ENCODE assay signal across 1 cellular context in the genomic region with DNA sequence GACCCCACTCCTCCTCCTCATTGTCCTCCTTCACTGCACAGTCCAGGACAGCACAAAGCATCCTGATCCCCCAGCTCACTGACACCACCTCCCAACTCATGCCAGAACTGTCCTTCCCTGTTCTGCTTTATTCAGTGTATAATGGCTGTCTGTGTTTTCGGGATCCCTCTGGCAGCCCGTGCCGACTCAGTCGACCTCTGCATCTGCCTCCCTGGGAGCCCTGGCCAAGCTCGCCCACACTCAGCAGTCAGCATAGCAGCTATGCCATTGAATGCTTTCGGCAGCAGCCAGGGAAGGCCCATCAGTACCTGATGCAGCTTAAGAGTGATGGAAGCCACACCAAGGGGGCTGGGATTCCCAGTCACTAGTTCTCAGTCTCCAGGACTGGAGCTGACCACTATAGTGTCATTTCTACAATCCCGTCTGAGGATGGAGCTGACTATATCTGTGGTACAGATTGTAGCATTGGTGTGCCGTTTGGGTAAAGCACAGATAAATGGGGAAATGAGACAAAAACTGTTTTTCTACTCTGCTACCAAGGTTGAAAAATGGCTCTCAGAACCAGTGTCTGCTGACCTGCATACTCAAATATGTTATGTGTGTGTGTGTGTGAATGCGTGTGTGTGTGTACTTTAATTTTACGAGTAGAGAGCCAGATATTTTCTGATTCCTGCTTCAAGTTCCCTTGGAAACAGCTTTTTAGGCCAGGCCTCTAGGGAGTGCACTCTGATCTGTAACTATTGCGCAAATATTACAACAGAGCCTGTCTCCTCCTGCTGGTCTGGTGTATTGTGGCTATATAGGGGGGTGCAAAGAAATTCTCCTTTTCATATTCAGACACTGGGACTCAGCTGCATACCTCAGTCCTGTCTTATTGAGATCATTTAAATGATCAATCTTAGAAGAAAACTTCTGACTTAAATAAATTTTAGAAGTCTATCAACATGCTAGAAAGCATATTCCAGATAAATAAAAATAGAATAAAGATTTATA.
TF ChIP-seq lines count a peak whose summit lies in the region.

No MANE protein-coding gene starts in this region.

TF ChIP-seq in HepG2, 621 proteins besides CTCF, POLR2A, EP300 and RAD21 (continued from another document and continues in another):
- TF ChIP-seq FOSL2 (CRISPR knock-in tag; IDR thresholded peaks at IDR 0.05) (no peak; the same call in 1 of the 2 replicates), EEA1 (CRISPR knock-in tag; IDR thresholded peaks at IDR 0.05; ENCODE audit: borderline replicate concordance) (no peak), ETV5 (CRISPR knock-in tag; IDR thresholded peaks at IDR 0.05; ENCODE audit: borderline replicate concordance) (no peak), NRL (CRISPR knock-in tag; IDR thresholded peaks at IDR 0.05; ENCODE audit: borderline replicate concordance) (no peak), ZFP41 (CRISPR knock-in tag; IDR thresholded peaks at IDR 0.05; ENCODE audit: borderline replicate concordance) (no peak), ZNF296 (CRISPR knock-in tag; conservative IDR thresholded peaks at IDR 0.05) (no peak), ZNF432 (CRISPR knock-in tag; IDR thresholded peaks at IDR 0.05; ENCODE audit: borderline replicate concordance) (no peak), ZNF143 (CRISPR knock-in tag; IDR thresholded peaks at IDR 0.05) (no peak), ZNF709 (CRISPR knock-in tag; IDR thresholded peaks at IDR 0.05) (no peak), MYNN (CRISPR knock-in tag; IDR thresholded peaks at IDR 0.05; ENCODE audit: low read depth) (no peak), U2AF2 (IDR thresholded peaks at IDR 0.05; ENCODE audit: low read depth, low read length) (no peak), HOXA5 (CRISPR knock-in tag; IDR thresholded peaks at IDR 0.05) (no peak), ZFP36 (IDR thresholded peaks at IDR 0.05; ENCODE audit: borderline replicate concordance, low read depth, low read length, partially characterized antibody) (no peak), ZNF12 (CRISPR knock-in tag; IDR thresholded peaks at IDR 0.05) (no peak), SRSF9 (IDR thresholded peaks at IDR 0.05; ENCODE audit: borderline replicate concordance, insufficient read depth, low read depth, low read length, poor library complexity, severe bottlenecking) (no peak), RBM22 (optimal IDR thresholded peaks at IDR 0.05; ENCODE audit: low read length) (no peak), TAF1 (CRISPR knock-in tag; IDR thresholded peaks at IDR 0.05) (no peak), SMC3 (IDR thresholded peaks at IDR 0.05; ENCODE audit: low read length) (peak; percentile 27), SALL1 (CRISPR knock-in tag; IDR thresholded peaks at IDR 0.05) (peak; percentile 25; the same call in 1 of the 2 replicates), FOXK1 (CRISPR knock-in tag; IDR thresholded peaks at IDR 0.05; ENCODE audit: borderline replicate concordance, low read depth) (peak; percentile 19; the same call in 1 of the 2 replicates), RORA (CRISPR knock-in tag; IDR thresholded peaks at IDR 0.05) (no peak), JDP2 (CRISPR knock-in tag; IDR thresholded peaks at IDR 0.05; ENCODE audit: borderline replicate concordance) (no peak), POLR2G (IDR thresholded peaks at IDR 0.05; ENCODE audit: low read depth, low read length) (no peak), ZNF547 (CRISPR knock-in tag; IDR thresholded peaks at IDR 0.05) (no peak), ZNF780A (CRISPR knock-in tag; IDR thresholded peaks at IDR 0.05) (no peak), RCOR2 (CRISPR knock-in tag; IDR thresholded peaks at IDR 0.05) (no peak), ZNF558 (CRISPR knock-in tag; IDR thresholded peaks at IDR 0.05; ENCODE audit: borderline replicate concordance) (no peak), ZBTB42 (CRISPR knock-in tag; IDR thresholded peaks at IDR 0.05) (no peak), ZFAT (CRISPR knock-in tag; conservative IDR thresholded peaks at IDR 0.05) (no peak), PLRG1 (conservative IDR thresholded peaks at IDR 0.05) (no peak), KLF6 (CRISPR knock-in tag; IDR thresholded peaks at IDR 0.05) (0 out of 2 replicates have a peak, but pooled peaks have one; percentile 8), MTA1 (CRISPR knock-in tag; IDR thresholded peaks at IDR 0.05; ENCODE audit: borderline replicate concordance) (0 out of 2 replicates have a peak, but pooled peaks have one; percentile 5), SIX4 (CRISPR knock-in tag; IDR thresholded peaks at IDR 0.05) (no peak), GABPA (IDR thresholded peaks at IDR 0.05; ENCODE audit: low read depth, low read length) (no peak), GABPA (CRISPR knock-in tag; IDR thresholded peaks at IDR 0.05; ENCODE audit: low read depth) (no peak), ZNF234 (CRISPR knock-in tag; conservative IDR thresholded peaks at IDR 0.05) (no peak), ZNF367 (CRISPR knock-in tag; IDR thresholded peaks at IDR 0.05; ENCODE audit: borderline replicate concordance) (no peak), TCF12 (IDR thresholded peaks at IDR 0.05) (no peak), TCF12 (CRISPR knock-in tag; IDR thresholded peaks at IDR 0.05) (no peak), ZNF501 (CRISPR knock-in tag; IDR thresholded peaks at IDR 0.05) (no peak)
- TF ChIP-seq, protein P1, sequence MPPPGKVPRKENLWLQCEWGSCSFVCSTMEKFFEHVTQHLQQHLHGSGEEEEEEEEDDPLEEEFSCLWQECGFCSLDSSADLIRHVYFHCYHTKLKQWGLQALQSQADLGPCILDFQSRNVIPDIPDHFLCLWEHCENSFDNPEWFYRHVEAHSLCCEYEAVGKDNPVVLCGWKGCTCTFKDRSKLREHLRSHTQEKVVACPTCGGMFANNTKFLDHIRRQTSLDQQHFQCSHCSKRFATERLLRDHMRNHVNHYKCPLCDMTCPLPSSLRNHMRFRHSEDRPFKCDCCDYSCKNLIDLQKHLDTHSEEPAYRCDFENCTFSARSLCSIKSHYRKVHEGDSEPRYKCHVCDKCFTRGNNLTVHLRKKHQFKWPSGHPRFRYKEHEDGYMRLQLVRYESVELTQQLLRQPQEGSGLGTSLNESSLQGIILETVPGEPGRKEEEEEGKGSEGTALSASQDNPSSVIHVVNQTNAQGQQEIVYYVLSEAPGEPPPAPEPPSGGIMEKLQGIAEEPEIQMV (CRISPR knock-in tag; IDR thresholded peaks at IDR 0.05; ENCODE audit: low read depth) = no peak
- TF ChIP-seq, protein P2, sequence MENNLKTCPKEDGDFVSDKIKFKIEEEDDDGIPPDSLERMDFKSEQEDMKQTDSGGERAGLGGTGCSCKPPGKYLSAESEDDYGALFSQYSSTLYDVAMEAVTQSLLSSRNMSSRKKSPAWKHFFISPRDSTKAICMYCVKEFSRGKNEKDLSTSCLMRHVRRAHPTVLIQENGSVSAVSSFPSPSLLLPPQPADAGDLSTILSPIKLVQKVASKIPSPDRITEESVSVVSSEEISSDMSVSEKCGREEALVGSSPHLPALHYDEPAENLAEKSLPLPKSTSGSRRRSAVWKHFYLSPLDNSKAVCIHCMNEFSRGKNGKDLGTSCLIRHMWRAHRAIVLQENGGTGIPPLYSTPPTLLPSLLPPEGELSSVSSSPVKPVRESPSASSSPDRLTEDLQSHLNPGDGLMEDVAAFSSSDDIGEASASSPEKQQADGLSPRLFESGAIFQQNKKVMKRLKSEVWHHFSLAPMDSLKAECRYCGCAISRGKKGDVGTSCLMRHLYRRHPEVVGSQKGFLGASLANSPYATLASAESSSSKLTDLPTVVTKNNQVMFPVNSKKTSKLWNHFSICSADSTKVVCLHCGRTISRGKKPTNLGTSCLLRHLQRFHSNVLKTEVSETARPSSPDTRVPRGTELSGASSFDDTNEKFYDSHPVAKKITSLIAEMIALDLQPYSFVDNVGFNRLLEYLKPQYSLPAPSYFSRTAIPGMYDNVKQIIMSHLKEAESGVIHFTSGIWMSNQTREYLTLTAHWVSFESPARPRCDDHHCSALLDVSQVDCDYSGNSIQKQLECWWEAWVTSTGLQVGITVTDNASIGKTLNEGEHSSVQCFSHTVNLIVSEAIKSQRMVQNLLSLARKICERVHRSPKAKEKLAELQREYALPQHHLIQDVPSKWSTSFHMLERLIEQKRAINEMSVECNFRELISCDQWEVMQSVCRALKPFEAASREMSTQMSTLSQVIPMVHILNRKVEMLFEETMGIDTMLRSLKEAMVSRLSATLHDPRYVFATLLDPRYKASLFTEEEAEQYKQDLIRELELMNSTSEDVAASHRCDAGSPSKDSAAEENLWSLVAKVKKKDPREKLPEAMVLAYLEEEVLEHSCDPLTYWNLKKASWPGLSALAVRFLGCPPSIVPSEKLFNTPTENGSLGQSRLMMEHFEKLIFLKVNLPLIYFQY (CRISPR knock-in tag; IDR thresholded peaks at IDR 0.05; ENCODE audit: borderline replicate concordance) = no peak
- TF ChIP-seq, protein P3, sequence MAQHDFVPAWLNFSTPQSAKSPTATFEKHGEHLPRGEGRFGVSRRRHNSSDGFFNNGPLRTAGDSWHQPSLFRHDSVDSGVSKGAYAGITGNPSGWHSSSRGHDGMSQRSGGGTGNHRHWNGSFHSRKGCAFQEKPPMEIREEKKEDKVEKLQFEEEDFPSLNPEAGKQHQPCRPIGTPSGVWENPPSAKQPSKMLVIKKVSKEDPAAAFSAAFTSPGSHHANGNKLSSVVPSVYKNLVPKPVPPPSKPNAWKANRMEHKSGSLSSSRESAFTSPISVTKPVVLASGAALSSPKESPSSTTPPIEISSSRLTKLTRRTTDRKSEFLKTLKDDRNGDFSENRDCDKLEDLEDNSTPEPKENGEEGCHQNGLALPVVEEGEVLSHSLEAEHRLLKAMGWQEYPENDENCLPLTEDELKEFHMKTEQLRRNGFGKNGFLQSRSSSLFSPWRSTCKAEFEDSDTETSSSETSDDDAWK (CRISPR knock-in tag; IDR thresholded peaks at IDR 0.05) = no peak
- TF ChIP-seq, protein P4, sequence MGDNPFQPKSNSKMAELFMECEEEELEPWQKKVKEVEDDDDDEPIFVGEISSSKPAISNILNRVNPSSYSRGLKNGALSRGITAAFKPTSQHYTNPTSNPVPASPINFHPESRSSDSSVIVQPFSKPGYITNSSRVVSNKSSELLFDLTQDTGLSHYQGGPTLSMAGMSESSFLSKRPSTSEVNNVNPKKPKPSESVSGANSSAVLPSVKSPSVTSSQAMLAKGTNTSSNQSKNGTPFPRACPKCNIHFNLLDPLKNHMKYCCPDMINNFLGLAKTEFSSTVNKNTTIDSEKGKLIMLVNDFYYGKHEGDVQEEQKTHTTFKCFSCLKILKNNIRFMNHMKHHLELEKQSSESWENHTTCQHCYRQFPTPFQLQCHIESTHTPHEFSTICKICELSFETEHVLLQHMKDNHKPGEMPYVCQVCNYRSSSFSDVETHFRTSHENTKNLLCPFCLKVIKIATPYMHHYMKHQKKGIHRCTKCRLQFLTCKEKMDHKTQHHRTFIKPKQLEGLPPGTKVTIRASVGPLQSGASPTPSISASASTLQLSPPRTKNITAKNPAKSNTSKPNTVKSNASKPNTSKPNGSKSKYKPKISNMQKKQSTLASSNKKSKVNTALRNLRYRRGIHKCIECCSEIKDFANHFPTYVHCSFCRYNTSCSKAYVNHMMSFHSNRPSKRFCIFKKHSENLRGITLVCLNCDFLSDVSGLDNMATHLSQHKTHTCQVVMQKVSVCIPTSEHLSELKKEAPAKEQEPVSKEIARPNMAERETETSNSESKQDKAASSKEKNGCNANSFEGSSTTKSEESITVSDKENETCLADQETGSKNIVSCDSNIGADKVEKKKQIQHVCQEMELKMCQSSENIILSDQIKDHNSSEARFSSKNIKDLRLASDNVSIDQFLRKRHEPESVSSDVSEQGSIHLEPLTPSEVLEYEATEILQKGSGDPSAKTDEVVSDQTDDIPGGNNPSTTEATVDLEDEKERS (CRISPR knock-in tag; IDR thresholded peaks at IDR 0.05) = no peak
- TF ChIP-seq, protein P5, sequence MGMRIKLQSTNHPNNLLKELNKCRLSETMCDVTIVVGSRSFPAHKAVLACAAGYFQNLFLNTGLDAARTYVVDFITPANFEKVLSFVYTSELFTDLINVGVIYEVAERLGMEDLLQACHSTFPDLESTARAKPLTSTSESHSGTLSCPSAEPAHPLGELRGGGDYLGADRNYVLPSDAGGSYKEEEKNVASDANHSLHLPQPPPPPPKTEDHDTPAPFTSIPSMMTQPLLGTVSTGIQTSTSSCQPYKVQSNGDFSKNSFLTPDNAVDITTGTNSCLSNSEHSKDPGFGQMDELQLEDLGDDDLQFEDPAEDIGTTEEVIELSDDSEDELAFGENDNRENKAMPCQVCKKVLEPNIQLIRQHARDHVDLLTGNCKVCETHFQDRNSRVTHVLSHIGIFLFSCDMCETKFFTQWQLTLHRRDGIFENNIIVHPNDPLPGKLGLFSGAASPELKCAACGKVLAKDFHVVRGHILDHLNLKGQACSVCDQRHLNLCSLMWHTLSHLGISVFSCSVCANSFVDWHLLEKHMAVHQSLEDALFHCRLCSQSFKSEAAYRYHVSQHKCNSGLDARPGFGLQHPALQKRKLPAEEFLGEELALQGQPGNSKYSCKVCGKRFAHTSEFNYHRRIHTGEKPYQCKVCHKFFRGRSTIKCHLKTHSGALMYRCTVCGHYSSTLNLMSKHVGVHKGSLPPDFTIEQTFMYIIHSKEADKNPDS (CRISPR knock-in tag; IDR thresholded peaks at IDR 0.05) = no peak
- TF ChIP-seq, protein P6, sequence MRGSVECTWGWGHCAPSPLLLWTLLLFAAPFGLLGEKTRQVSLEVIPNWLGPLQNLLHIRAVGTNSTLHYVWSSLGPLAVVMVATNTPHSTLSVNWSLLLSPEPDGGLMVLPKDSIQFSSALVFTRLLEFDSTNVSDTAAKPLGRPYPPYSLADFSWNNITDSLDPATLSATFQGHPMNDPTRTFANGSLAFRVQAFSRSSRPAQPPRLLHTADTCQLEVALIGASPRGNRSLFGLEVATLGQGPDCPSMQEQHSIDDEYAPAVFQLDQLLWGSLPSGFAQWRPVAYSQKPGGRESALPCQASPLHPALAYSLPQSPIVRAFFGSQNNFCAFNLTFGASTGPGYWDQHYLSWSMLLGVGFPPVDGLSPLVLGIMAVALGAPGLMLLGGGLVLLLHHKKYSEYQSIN (CRISPR knock-in tag; IDR thresholded peaks at IDR 0.05; ENCODE audit: borderline replicate concordance) = no peak
- TF ChIP-seq, protein P7, sequence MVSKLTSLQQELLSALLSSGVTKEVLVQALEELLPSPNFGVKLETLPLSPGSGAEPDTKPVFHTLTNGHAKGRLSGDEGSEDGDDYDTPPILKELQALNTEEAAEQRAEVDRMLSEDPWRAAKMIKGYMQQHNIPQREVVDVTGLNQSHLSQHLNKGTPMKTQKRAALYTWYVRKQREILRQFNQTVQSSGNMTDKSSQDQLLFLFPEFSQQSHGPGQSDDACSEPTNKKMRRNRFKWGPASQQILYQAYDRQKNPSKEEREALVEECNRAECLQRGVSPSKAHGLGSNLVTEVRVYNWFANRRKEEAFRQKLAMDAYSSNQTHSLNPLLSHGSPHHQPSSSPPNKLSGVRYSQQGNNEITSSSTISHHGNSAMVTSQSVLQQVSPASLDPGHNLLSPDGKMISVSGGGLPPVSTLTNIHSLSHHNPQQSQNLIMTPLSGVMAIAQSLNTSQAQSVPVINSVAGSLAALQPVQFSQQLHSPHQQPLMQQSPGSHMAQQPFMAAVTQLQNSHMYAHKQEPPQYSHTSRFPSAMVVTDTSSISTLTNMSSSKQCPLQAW (CRISPR knock-in tag; IDR thresholded peaks at IDR 0.05) = no peak
- TF ChIP-seq, protein P8, sequence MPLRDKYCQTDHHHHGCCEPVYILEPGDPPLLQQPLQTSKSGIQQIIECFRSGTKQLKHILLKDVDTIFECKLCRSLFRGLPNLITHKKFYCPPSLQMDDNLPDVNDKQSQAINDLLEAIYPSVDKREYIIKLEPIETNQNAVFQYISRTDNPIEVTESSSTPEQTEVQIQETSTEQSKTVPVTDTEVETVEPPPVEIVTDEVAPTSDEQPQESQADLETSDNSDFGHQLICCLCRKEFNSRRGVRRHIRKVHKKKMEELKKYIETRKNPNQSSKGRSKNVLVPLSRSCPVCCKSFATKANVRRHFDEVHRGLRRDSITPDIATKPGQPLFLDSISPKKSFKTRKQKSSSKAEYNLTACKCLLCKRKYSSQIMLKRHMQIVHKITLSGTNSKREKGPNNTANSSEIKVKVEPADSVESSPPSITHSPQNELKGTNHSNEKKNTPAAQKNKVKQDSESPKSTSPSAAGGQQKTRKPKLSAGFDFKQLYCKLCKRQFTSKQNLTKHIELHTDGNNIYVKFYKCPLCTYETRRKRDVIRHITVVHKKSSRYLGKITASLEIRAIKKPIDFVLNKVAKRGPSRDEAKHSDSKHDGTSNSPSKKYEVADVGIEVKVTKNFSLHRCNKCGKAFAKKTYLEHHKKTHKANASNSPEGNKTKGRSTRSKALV (CRISPR knock-in tag; IDR thresholded peaks at IDR 0.05) = no peak
